In the genomic region with DNA sequence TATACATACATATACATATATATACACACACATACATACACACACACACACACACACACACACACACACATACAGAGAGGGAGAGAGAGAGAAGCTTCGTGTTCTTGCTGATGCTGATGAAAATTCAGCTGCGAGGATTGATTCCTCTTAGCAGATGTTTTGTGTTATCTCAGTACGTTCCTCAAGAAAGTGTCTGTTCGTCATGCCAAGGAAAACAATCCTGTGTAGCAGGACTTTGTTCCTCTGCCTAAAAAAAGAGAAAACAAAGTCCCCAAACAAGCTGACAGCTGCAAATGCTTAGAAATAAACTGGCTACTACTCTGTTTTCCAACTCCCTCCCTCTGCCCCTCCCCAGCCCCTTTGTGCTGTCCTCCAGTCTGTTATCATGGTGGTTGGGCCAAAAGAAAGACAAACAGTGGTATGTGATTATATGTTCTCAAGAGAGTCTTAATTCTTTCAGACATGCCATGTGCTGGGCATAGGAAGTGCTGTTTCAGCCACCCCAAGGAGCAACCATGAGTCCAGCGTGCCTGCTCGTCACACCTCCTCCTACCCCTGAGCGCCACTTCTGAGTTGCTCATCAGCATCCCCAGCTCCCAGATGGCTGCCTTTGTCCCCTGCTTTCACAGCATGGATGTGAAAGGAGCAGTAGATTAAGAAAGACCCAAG, we compare ENCODE assay signal across 12 cellular contexts.
DNase-seq lines count a peak whose midpoint lies in the region; ATAC-seq, FAIRE-seq and TF ChIP-seq lines count a peak whose summit lies in the region.
"Had no signal": no experiment of that assay in that cellular context is flagged by ENCODE, and none has a peak within 500 bp of the region (broad histone marks: within the 10 kb centered on the region; RNA-seq: fewer than 3 reads in every experiment).

No MANE protein-coding gene starts in this region.

- BruUV-seq in HepG2 (replicated peaks; lab: Mats Ljungman, UMichigan) = no TSS peak

- ATAC-seq in right lobe of liver (peak in 3 of 4 donors; percentile 17 to 33 (median 25)), HepG2 (no peak), GM19397 (IDR thresholded peaks at IDR 0.05; ENCODE audit: unreplicated experiment) (no peak)
- ATAC-seq: natural killer cell treated with Interleukin-12 subunit alpha and Interleukin-12 subunit beta and Interleukin-15 and Interleukin-18, amount 100 ng/mL, for 72 hours had no signal

- H3K9me3 ChIP-seq in right lobe of liver (no peaks in the 10 kb centered on the region), HepG2 (ENCODE audit: low read length) (no peaks in the 10 kb centered on the region), parathyroid adenoma (ENCODE audit: control insufficient read depth, low read length) (no peaks in the 10 kb centered on the region)

- CTCF ChIA-PET in HepG2 (lab: Yijun Ruan, JAX; ENCODE audit: low intra/inter-chr PET ratio, low total read pairs) = no interaction called here

- no peak for FAIRE-seq in HepG2 (lab: Jason Lieb, UNC)
- FAIRE-seq: bronchial epithelial cell had no signal

- in situ Hi-C loops in HepG2 (cut with HindIII; ENCODE audit: extremely low pct_ligation_motif_present, low pct_unique_long_range_greater_than_20kb) = no loop called here

- 57% methylated on average over 7 of the region's 7 CpGs for WGBS in right lobe of liver (ENCODE audit: insufficient coverage, low coverage, low lambda C conversion rate, missing lambda C conversion rate)
- WGBS in HepG2 (ENCODE audit: low lambda C conversion rate) = 10% methylated on average over 4 of the region's 7 CpGs

- H3K9ac ChIP-seq in HepG2 (ENCODE audit: insufficient read depth, low read depth, low read length) (no peak overlapping the region), parathyroid adenoma (no peak overlapping the region)

- peaks cover 0 to 6% (median 0%) of the 10 kb centered on the region in 4 donors for H3K4me1 ChIP-seq in right lobe of liver
- no peaks in the 10 kb centered on the region for H3K4me1 ChIP-seq in HepG2 (ENCODE audit: insufficient read depth, low read length)
- no peaks in the 10 kb centered on the region for H3K4me1 ChIP-seq in parathyroid adenoma

- POLR2A ChIA-PET in HepG2 (lab: Yijun Ruan, JAX) = no interaction called here

- intact Hi-C loops in right lobe of liver (cut with DNase I) (no loop called here), HepG2 (cut with micrococcal nuclease; ENCODE audit: unreplicated experiment) (no loop called here), head of caudate nucleus (cut with DNase I) (no loop called here)

- no peaks in the 10 kb centered on the region for H3K79me2 ChIP-seq in HepG2 (ENCODE audit: insufficient read depth, low read length)
- H3K79me2 ChIP-seq in parathyroid adenoma = no peaks in the 10 kb centered on the region

- no peak for TF ChIP-seq POLR2A in right lobe of liver (IDR thresholded peaks at IDR 0.05)
- TF ChIP-seq POLR2A in HepG2 (IDR thresholded peaks at IDR 0.05; ENCODE audit: insufficient read depth in 1 of 2, low read depth in 2 of 2, low read length in 2 of 2) = no peak

- no peaks in the 10 kb centered on the region for H3K36me3 ChIP-seq in right lobe of liver
- no peaks in the 10 kb centered on the region for H3K36me3 ChIP-seq in HepG2 (replicated peaks in 1 of 2; ENCODE audit: control insufficient read depth in 1 of 2, insufficient read depth in 2 of 2, low read length in 2 of 2)
- H3K36me3 ChIP-seq in parathyroid adenoma (ENCODE audit: control insufficient read depth, insufficient read depth, low read length) = no peaks in the 10 kb centered on the region

- no peak overlapping the region for H3K4me2 ChIP-seq in HepG2 (ENCODE audit: low read depth, low read length)
- peak overlapping the region; percentile 31 for H3K4me2 ChIP-seq in parathyroid adenoma (ENCODE audit: low read length)

- no peak for DNase-seq in right lobe of liver
- DNase-seq in HepG2 (ENCODE audit: low spot score) = no peak
- peak in 23 of 42 donors; percentile 17 to 76 (median 55) for DNase-seq in head of caudate nucleus
- no peak for DNase-seq in foreskin melanocyte
- no peak for DNase-seq in iPS-NIHi7 (ENCODE audit: extremely low spot score)
- DNase-seq in activated CD4-positive, alpha-beta T cell treated with anti-CD3 and anti-CD28 coated beads for 1 hour = no peak
- DNase-seq: NCI-H524 had no signal

- H2AFZ ChIP-seq in HepG2 (ENCODE audit: low read length) = no peak overlapping the region
- H2AFZ ChIP-seq in parathyroid adenoma = no peak overlapping the region

- no peak overlapping the region for H3K27ac ChIP-seq in right lobe of liver
- H3K27ac ChIP-seq in HepG2 (ENCODE audit: extremely low read length, insufficient read depth, low read length) = no peak overlapping the region
- H3K27ac ChIP-seq in parathyroid adenoma = no peak overlapping the region
- H3K27ac ChIP-seq: SK-N-MC had no signal

- no peaks in the 10 kb centered on the region for H3K27me3 ChIP-seq in right lobe of liver
- H3K27me3 ChIP-seq in HepG2 (ENCODE audit: control insufficient read depth in 1 of 2, insufficient read depth in 2 of 2, low read length in 2 of 2) = peaks cover 0 to 7% of the 10 kb centered on the region in 2 experiments; a peak in 1 of 5 replicates
- no peaks in the 10 kb centered on the region for H3K27me3 ChIP-seq in parathyroid adenoma (ENCODE audit: control insufficient read depth, insufficient read depth, low read length)

- no peak for TF ChIP-seq CTCF in right lobe of liver (IDR thresholded peaks at IDR 0.05)
- TF ChIP-seq CTCF in HepG2 (CRISPR knock-in tag; IDR thresholded peaks at IDR 0.05) = no peak
- TF ChIP-seq CTCF in parathyroid adenoma (IDR thresholded peaks at IDR 0.05) = no peak

- H4K20me1 ChIP-seq in HepG2 (ENCODE audit: insufficient read depth, low read length) = no peaks in the 10 kb centered on the region

- H3K4me3 ChIP-seq in right lobe of liver = no peak overlapping the region
- H3K4me3 ChIP-seq in HepG2 (replicated peaks in 1 of 3; ENCODE audit: insufficient read depth in 1 of 3, low read depth in 2 of 3, low read length in 3 of 3) = no peak overlapping the region
- no peak overlapping the region for H3K4me3 ChIP-seq in parathyroid adenoma (ENCODE audit: low read depth, low read length)
- H3K4me3 ChIP-seq: SK-N-MC had no signal

- TF ChIP-seq EP300 in HepG2 (IDR thresholded peaks at IDR 0.05; ENCODE audit: low read depth in 2 of 2, low read length in 2 of 2) (no peak), HepG2 (CRISPR knock-in tag; IDR thresholded peaks at IDR 0.05; ENCODE audit: borderline replicate concordance) (no peak)

- TF ChIP-seq RAD21 in HepG2 (CRISPR knock-in tag; IDR thresholded peaks at IDR 0.05) = no peak

TF ChIP-seq in HepG2, 621 proteins besides CTCF, POLR2A, EP300 and RAD21 (continues in another document):
- TF ChIP-seq ZBTB3 (CRISPR knock-in tag; IDR thresholded peaks at IDR 0.05; ENCODE audit: borderline replicate concordance, low read depth) = no peak
- TF ChIP-seq RELA (CRISPR knock-in tag; IDR thresholded peaks at IDR 0.05) = no peak
- TF ChIP-seq TOE1 (CRISPR knock-in tag; IDR thresholded peaks at IDR 0.05) = no peak
- TF ChIP-seq ZNF512B (CRISPR knock-in tag; IDR thresholded peaks at IDR 0.05; ENCODE audit: borderline replicate concordance) = no peak
- TF ChIP-seq ZNF207 (IDR thresholded peaks at IDR 0.05; ENCODE audit: borderline replicate concordance) = no peak
- no peak for TF ChIP-seq NAIF1 (CRISPR knock-in tag; IDR thresholded peaks at IDR 0.05; ENCODE audit: borderline replicate concordance)
- TF ChIP-seq, protein P1, sequence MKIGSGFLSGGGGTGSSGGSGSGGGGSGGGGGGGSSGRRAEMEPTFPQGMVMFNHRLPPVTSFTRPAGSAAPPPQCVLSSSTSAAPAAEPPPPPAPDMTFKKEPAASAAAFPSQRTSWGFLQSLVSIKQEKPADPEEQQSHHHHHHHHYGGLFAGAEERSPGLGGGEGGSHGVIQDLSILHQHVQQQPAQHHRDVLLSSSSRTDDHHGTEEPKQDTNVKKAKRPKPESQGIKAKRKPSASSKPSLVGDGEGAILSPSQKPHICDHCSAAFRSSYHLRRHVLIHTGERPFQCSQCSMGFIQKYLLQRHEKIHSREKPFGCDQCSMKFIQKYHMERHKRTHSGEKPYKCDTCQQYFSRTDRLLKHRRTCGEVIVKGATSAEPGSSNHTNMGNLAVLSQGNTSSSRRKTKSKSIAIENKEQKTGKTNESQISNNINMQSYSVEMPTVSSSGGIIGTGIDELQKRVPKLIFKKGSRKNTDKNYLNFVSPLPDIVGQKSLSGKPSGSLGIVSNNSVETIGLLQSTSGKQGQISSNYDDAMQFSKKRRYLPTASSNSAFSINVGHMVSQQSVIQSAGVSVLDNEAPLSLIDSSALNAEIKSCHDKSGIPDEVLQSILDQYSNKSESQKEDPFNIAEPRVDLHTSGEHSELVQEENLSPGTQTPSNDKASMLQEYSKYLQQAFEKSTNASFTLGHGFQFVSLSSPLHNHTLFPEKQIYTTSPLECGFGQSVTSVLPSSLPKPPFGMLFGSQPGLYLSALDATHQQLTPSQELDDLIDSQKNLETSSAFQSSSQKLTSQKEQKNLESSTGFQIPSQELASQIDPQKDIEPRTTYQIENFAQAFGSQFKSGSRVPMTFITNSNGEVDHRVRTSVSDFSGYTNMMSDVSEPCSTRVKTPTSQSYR (CRISPR knock-in tag; IDR thresholded peaks at IDR 0.05; ENCODE audit: borderline replicate concordance) = no peak

Comparison
In these comparisons a context has a peak if more than half of its experiments do, and no peak if none do; other contexts are left out.
1. ATAC-seq: peak in right lobe of liver (3 of 4); none in HepG2 (single experiment) and GM19397 (single experiment).
2. DNase-seq: peak in head of caudate nucleus (23 of 42); none in right lobe of liver (0 of 3), HepG2 (single experiment), foreskin melanocyte (single experiment), iPS-NIHi7 (single experiment) and activated CD4-positive, alpha-beta T cell treated with anti-CD3 and anti-CD28 coated beads for 1 hour (single experiment).